ENCODE assay signal across 19 cellular contexts in genomic region chr12:96164951-96165858, GRCh38. TPM values are rescaled to one million over a fixed set of nuclear protein-coding genes. Genes with fewer than 3 reads are reported as not detected.
DNase-seq lines count a peak whose midpoint lies in the region; ATAC-seq, FAIRE-seq and TF ChIP-seq lines count a peak whose summit lies in the region.
"Had no signal": no experiment of that assay in that cellular context is flagged by ENCODE, and none has a peak within 500 bp of the region (broad histone marks: within the 10 kb centered on the region; RNA-seq: fewer than 3 reads in every experiment).

No MANE protein-coding gene starts in this region.

- H3K4me3 ChIP-seq in esophagus muscularis mucosa (no peak overlapping the region), lower lobe of right lung (no peak overlapping the region), stomach smooth muscle (ENCODE audit: low read length in 2 of 2) (no peak overlapping the region), pancreas (no peak overlapping the region)
- H3K4me3 ChIP-seq: cardiac muscle cell, tibial nerve had no signal

- DNase-seq in NCI-H2171 treated with DMSO at 0.1 percent for 48 hours (lab: John Stamatoyannopoulos, UW) = peak; percentile 82
- DNase-seq in esophagus muscularis mucosa (ENCODE audit: extremely low spot score) = no peak
- DNase-seq in lower lobe of right lung = no peak
- DNase-seq in ureter (ENCODE audit: low spot score) = no peak
- no peak for DNase-seq in pancreas
- DNase-seq: activated CD4-positive, alpha-beta T cell treated with anti-CD3 and anti-CD28 coated beads for 4 hours; activated T-cell treated with anti-CD3 and anti-CD28 coated beads for 4 hours; DMS 273 treated with DMSO at 0.1 percent for 48 hours; GOT3; IMR-90; SHP77 treated with DMSO at 0.1 percent for 48 hours; stimulated activated CD4-positive, alpha-beta T cell treated with anti-CD3 and anti-CD28 coated beads, Interleukin-2, amount 100 ng/mL, for 24 hours; T1000 had no signal

- 74% methylated on average over 16 of the region's 16 CpGs for WGBS in esophagus muscularis mucosa
- WGBS in pancreas, 2 donors = 69 to 73% methylated on average over 16 of the region's 16 CpGs

- FAIRE-seq in pancreas (lab: Jason Lieb, UNC) = no peak
- FAIRE-seq: endometrium had no signal

- H3K4me1 ChIP-seq in esophagus muscularis mucosa (peaks cover 0 to 18% (median 2%) of the 10 kb centered on the region in 4 donors), lower lobe of right lung (peaks cover 5% of the 10 kb centered on the region), stomach smooth muscle (ENCODE audit: control insufficient read depth, insufficient read depth, low read length) (no peaks in the 10 kb centered on the region), pancreas (no peaks in the 10 kb centered on the region)
- H3K4me1 ChIP-seq: tibial nerve had no signal

- H3K27me3 ChIP-seq in esophagus muscularis mucosa (peaks cover 0 to 5% (median 0%) of the 10 kb centered on the region in 4 donors), lower lobe of right lung (ENCODE audit: low read depth) (no peaks in the 10 kb centered on the region), stomach smooth muscle (ENCODE audit: control insufficient read depth in 1 of 2, insufficient read depth in 2 of 2, low read length in 2 of 2) (no peaks in the 10 kb centered on the region), pancreas (no peaks in the 10 kb centered on the region)
- H3K27me3 ChIP-seq: cardiac muscle cell, tibial nerve had no signal

- TF ChIP-seq POLR2A in esophagus muscularis mucosa (IDR thresholded peaks at IDR 0.05; ENCODE audit: low read depth) = no peak

- TF ChIP-seq EP300 in esophagus muscularis mucosa (IDR thresholded peaks at IDR 0.05) = no peak

- TF ChIP-seq CTCF in esophagus muscularis mucosa (IDR thresholded peaks at IDR 0.05) (no peak), lower lobe of right lung (IDR thresholded peaks at IDR 0.05) (no peak), pancreas (IDR thresholded peaks at IDR 0.05) (no peak)

- H3K9me3 ChIP-seq in esophagus muscularis mucosa = no peaks in the 10 kb centered on the region
- H3K9me3 ChIP-seq in lower lobe of right lung = no peaks in the 10 kb centered on the region
- no peaks in the 10 kb centered on the region for H3K9me3 ChIP-seq in stomach smooth muscle (ENCODE audit: control insufficient read depth in 2 of 2, low read length in 2 of 2)
- no peaks in the 10 kb centered on the region for H3K9me3 ChIP-seq in pancreas
- H3K9me3 ChIP-seq: tibial nerve had no signal

- H3K9ac ChIP-seq in stomach smooth muscle (ENCODE audit: low read length in 2 of 2) = no peak overlapping the region

- H3K27ac ChIP-seq in esophagus muscularis mucosa (replicated peaks in 1 of 4) (peak overlapping the region in 3 of 4 donors; percentile 54 to 64 (median 58)), lower lobe of right lung (peak overlapping the region; percentile 71), stomach smooth muscle (ENCODE audit: low read length) (peak overlapping the region; percentile 31), pancreas (no peak overlapping the region)
- H3K27ac ChIP-seq: cardiac muscle cell had no signal

- H3K36me3 ChIP-seq in esophagus muscularis mucosa (no peaks in the 10 kb centered on the region), lower lobe of right lung (no peaks in the 10 kb centered on the region), stomach smooth muscle (ENCODE audit: control insufficient read depth in 2 of 2, insufficient read depth in 2 of 2, low read length in 2 of 2) (no peaks in the 10 kb centered on the region), pancreas (no peaks in the 10 kb centered on the region)
- H3K36me3 ChIP-seq: cardiac muscle cell, tibial nerve had no signal

- ATAC-seq in lower lobe of right lung (peak; percentile 35 to 50), pancreas (no peak), HG03025 (IDR thresholded peaks at IDR 0.05; ENCODE audit: low FRiP score, unreplicated experiment) (no peak)
- ATAC-seq: activated naive CD4-positive, alpha-beta T cell treated with anti-CD3 and anti-CD28 coated beads, Interleukin-2, amount 50 U/mL, for 72 hours had no signal

- intact Hi-C loops in esophagus muscularis mucosa (cut with DNase I) (no loop called here), lower lobe of right lung (cut with DNase I) (no loop called here), pancreas (cut with DNase I) (no loop called here)

RNA-seq across cellular contexts. Expression of gene ELK3, which starts 29.0 kb away (rescaled TPM):
- total RNA-seq in esophagus muscularis mucosa (10 to 100 TPM; 13.7 to 26.9 (median 25.7) TPM), lower lobe of right lung (29.1 TPM), ureter (41.7 TPM), pancreas (10 to 100 TPM in 1 of 6 donors, 1 to 10 TPM in 5; 4.0 to 12.9 (median 7.2) TPM)
- polyA plus RNA-seq in pancreas = 1 to 10 TPM; 2.9 to 4.4 TPM

Comparison
In these comparisons a context has a peak if more than half of its experiments do, and no peak if none do; other contexts are left out.
1. H3K27ac ChIP-seq: peak in esophagus muscularis mucosa (3 of 4), lower lobe of right lung (single experiment) and stomach smooth muscle (single experiment); none in pancreas (0 of 4).
2. ATAC-seq: peak in lower lobe of right lung (2 of 2); none in pancreas (0 of 4) and HG03025 (single experiment).